ENCODE assay signal across 16 cellular contexts in genomic region chr7:245574-246295, GRCh38. TPM values are rescaled to one million over a fixed set of nuclear protein-coding genes. Genes with fewer than 3 reads are reported as not detected.
DNase-seq lines count a peak whose midpoint lies in the region; ATAC-seq, FAIRE-seq and TF ChIP-seq lines count a peak whose summit lies in the region.
"Had no signal": no experiment of that assay in that cellular context is flagged by ENCODE, and none has a peak within 500 bp of the region (broad histone marks: within the 10 kb centered on the region; RNA-seq: fewer than 3 reads in every experiment).

No MANE protein-coding gene starts in this region.

- TF ChIP-seq CTCF in HepG2 (CRISPR knock-in tag; IDR thresholded peaks at IDR 0.05) (no peak), left ventricle myocardium inferior (IDR thresholded peaks at IDR 0.05; ENCODE audit: borderline replicate concordance) (no peak)

- H3K4ac ChIP-seq in neuronal stem cell (ENCODE audit: low read length), result no peak overlapping the region

- H2BK120ac ChIP-seq in neuronal stem cell (ENCODE audit: low read depth, low read length), result no peak overlapping the region

- 97% methylated on average over 17 of the region's 36 CpGs for WGBS in HepG2 (ENCODE audit: low lambda C conversion rate)
- no CpG with 5 or more reads among the region's 36 CpGs for WGBS in neuronal stem cell (ENCODE audit: extremely low coverage in 2 of 2, insufficient read length in 2 of 2, insufficient replicate concordance in 1 of 2), 2 donors

- H3K4me3 ChIP-seq in HepG2 (replicated peaks in 1 of 3; ENCODE audit: insufficient read depth in 1 of 3, low read depth in 2 of 3, low read length in 3 of 3) (no peak overlapping the region), neuronal stem cell (ENCODE audit: low read length in 2 of 2) (no peak overlapping the region), left ventricle myocardium inferior (no peak overlapping the region)
- H3K4me3 ChIP-seq: BLaER1 had no signal

- no peak overlapping the region for H3K27ac Mint-ChIP-seq in stimulated activated naive CD8-positive, alpha-beta T cell treated with anti-CD3 and anti-CD28 coated beads, Interleukin-15, amount 100 ng/mL, for 72 hours

- DNase-seq in stimulated activated naive CD8-positive, alpha-beta T cell treated with anti-CD3 and anti-CD28 coated beads, Interleukin-15, amount 100 ng/mL, for 72 hours, result no peak
- no peak for DNase-seq in stimulated activated naive CD8-positive, alpha-beta T cell treated with anti-CD3 and anti-CD28 coated beads, Interleukin-15, Interleukin-2, amounts not matched to agents 100 U/mL and 50 U/mL, for 24 hours
- no peak for DNase-seq in HepG2 (ENCODE audit: low spot score)
- DNase-seq in neuronal stem cell (ENCODE audit: low spot score), result no peak
- no peak for DNase-seq in NCI-H2227 treated with DMSO at 0.1 percent for 48 hours (lab: John Stamatoyannopoulos, UW)
- no peak for DNase-seq in left ventricle myocardium inferior
- DNase-seq: 8988T, AML-193, DMS53, GF-D8 had no signal

- no peak overlapping the region for H2BK12ac ChIP-seq in neuronal stem cell (ENCODE audit: low read length)

- H3K4me2 ChIP-seq in HepG2 (ENCODE audit: low read depth, low read length) (no peak overlapping the region), neuronal stem cell (ENCODE audit: insufficient read depth, low read length, poor library complexity, severe bottlenecking) (no peak overlapping the region)
- H3K4me2 ChIP-seq: BLaER1 had no signal

- H3K27me3 Mint-ChIP-seq in stimulated activated naive CD8-positive, alpha-beta T cell treated with anti-CD3 and anti-CD28 coated beads, Interleukin-15, amount 100 ng/mL, for 72 hours, result no peaks in the 10 kb centered on the region

- ATAC-seq in stimulated activated naive CD8-positive, alpha-beta T cell treated with anti-CD3 and anti-CD28 coated beads, Interleukin-15, amount 100 ng/mL, for 72 hours, result peak; percentile 36
- ATAC-seq in stimulated activated naive CD8-positive, alpha-beta T cell treated with anti-CD3 and anti-CD28 coated beads, Interleukin-15, Interleukin-2, amounts not matched to agents 100 U/mL and 50 U/mL, for 24 hours, result no peak
- ATAC-seq in HepG2, result no peak; the same call in 1 of the 3 replicates
- no peak for ATAC-seq in HG02970 (IDR thresholded peaks at IDR 0.05; ENCODE audit: low FRiP score, unreplicated experiment)
- ATAC-seq: HCT116 had no signal

- H3K79me1 ChIP-seq in neuronal stem cell (ENCODE audit: low read depth, low read length), result peaks cover 2% of the 10 kb centered on the region

- CTCF ChIA-PET in HepG2 (lab: Yijun Ruan, JAX; ENCODE audit: low intra/inter-chr PET ratio, low total read pairs), result no interaction called here

- no peaks in the 10 kb centered on the region for H3K9me3 Mint-ChIP-seq in stimulated activated naive CD8-positive, alpha-beta T cell treated with anti-CD3 and anti-CD28 coated beads, Interleukin-15, amount 100 ng/mL, for 72 hours

- H3K9ac ChIP-seq in HepG2 (ENCODE audit: insufficient read depth, low read depth, low read length) (no peak overlapping the region), neuronal stem cell (ENCODE audit: low read depth, low read length, poor library complexity) (peak overlapping the region; percentile 30)
- H3K9ac ChIP-seq: BLaER1 had no signal

- H3K27me3 ChIP-seq in HepG2 (ENCODE audit: control insufficient read depth in 1 of 2, insufficient read depth in 2 of 2, low read length in 2 of 2), result no peaks in the 10 kb centered on the region
- H3K27me3 ChIP-seq in neuronal stem cell (ENCODE audit: control insufficient read depth in 3 of 3, insufficient read depth in 3 of 3, low read depth in 1 of 3, low read length in 3 of 3), result no peaks in the 10 kb centered on the region
- no peaks in the 10 kb centered on the region for H3K27me3 ChIP-seq in left ventricle myocardium inferior (ENCODE audit: low read depth)
- H3K27me3 ChIP-seq: BLaER1 had no signal

- no peak for TF ChIP-seq POLR2A in HepG2 (IDR thresholded peaks at IDR 0.05; ENCODE audit: insufficient read depth in 1 of 2, low read depth in 2 of 2, low read length in 2 of 2)

- H2AK5ac ChIP-seq in neuronal stem cell (ENCODE audit: low read depth, low read length), result peak overlapping the region; percentile 63

- intact Hi-C loops in HepG2 (cut with micrococcal nuclease; ENCODE audit: unreplicated experiment) (no loop called here), left ventricle myocardium inferior (cut with micrococcal nuclease) (no loop called here)

- no peak overlapping the region for H2BK5ac ChIP-seq in neuronal stem cell (ENCODE audit: low read length)

- no peaks in the 10 kb centered on the region for H3K4me1 ChIP-seq in HepG2 (ENCODE audit: insufficient read depth, low read length)
- H3K4me1 ChIP-seq in neuronal stem cell (ENCODE audit: control insufficient read depth in 2 of 2, insufficient read depth in 1 of 2, low read depth in 1 of 2, low read length in 2 of 2), result peaks cover 0 to 9% of the 10 kb centered on the region in 2 donors
- H3K4me1 ChIP-seq in left ventricle myocardium inferior, result peaks cover 9% of the 10 kb centered on the region

- H4K8ac ChIP-seq in neuronal stem cell (ENCODE audit: low read depth, low read length), result no peak overlapping the region

- POLR2A ChIA-PET in HepG2 (lab: Yijun Ruan, JAX), result no interaction called here

- peak overlapping the region; percentile 25 for H3K23ac ChIP-seq in neuronal stem cell (ENCODE audit: low read depth, low read length, poor library complexity)

- H3K4me3 Mint-ChIP-seq in stimulated activated naive CD8-positive, alpha-beta T cell treated with anti-CD3 and anti-CD28 coated beads, Interleukin-15, amount 100 ng/mL, for 72 hours, result no peak overlapping the region

- H3K27ac ChIP-seq in HepG2 (ENCODE audit: extremely low read length, insufficient read depth, low read length), result no peak overlapping the region
- no peak overlapping the region for H3K27ac ChIP-seq in neuronal stem cell (replicated peaks; ENCODE audit: low read length)
- no peak overlapping the region for H3K27ac ChIP-seq in left ventricle myocardium inferior (replicated peaks)
- H3K27ac ChIP-seq: BLaER1 had no signal

- no peaks in the 10 kb centered on the region for H3K4me1 Mint-ChIP-seq in stimulated activated naive CD8-positive, alpha-beta T cell treated with anti-CD3 and anti-CD28 coated beads, Interleukin-15, amount 100 ng/mL, for 72 hours

- no peaks in the 10 kb centered on the region for H3K79me2 ChIP-seq in HepG2 (ENCODE audit: insufficient read depth, low read length)

- in situ Hi-C loops in HepG2 (cut with HindIII; ENCODE audit: extremely low pct_ligation_motif_present, low pct_unique_long_range_greater_than_20kb), result no loop called here

- H3K9me3 ChIP-seq in HepG2 (ENCODE audit: low read length), result no peaks in the 10 kb centered on the region
- H3K9me3 ChIP-seq in neuronal stem cell (replicated peaks in 1 of 2; ENCODE audit: control insufficient read depth in 2 of 2, insufficient read depth in 1 of 2, low read depth in 1 of 2, low read length in 2 of 2), result peaks cover 0 to 2% of the 10 kb centered on the region in 2 donors
- H3K9me3 ChIP-seq in left ventricle myocardium inferior (replicated peaks), result no peaks in the 10 kb centered on the region
- H3K9me3 ChIP-seq: BLaER1 had no signal

- no peak for FAIRE-seq in HepG2 (lab: Jason Lieb, UNC)
- FAIRE-seq: GM19239 had no signal

- TF ChIP-seq EP300 in HepG2 (IDR thresholded peaks at IDR 0.05; ENCODE audit: low read depth in 2 of 2, low read length in 2 of 2) (no peak), HepG2 (CRISPR knock-in tag; IDR thresholded peaks at IDR 0.05; ENCODE audit: borderline replicate concordance) (no peak)

- no peaks in the 10 kb centered on the region for H4K20me1 ChIP-seq in HepG2 (ENCODE audit: insufficient read depth, low read length)

- H3K36me3 ChIP-seq in HepG2 (replicated peaks in 1 of 2; ENCODE audit: control insufficient read depth in 1 of 2, insufficient read depth in 2 of 2, low read length in 2 of 2) (peaks cover 19 to 62% of the 10 kb centered on the region in 2 experiments; a peak in 4 of 5 replicates), neuronal stem cell (replicated peaks in 1 of 2; ENCODE audit: control insufficient read depth in 2 of 2, insufficient read depth in 2 of 2, low read length in 2 of 2) (no peaks in the 10 kb centered on the region), left ventricle myocardium inferior (peaks cover 47% of the 10 kb centered on the region)

- no peak overlapping the region for H4K91ac ChIP-seq in neuronal stem cell (ENCODE audit: low read depth, low read length, poor library complexity)

- no TSS peak for BruUV-seq in HepG2 (replicated peaks; lab: Mats Ljungman, UMichigan)

- H3K14ac ChIP-seq in neuronal stem cell (ENCODE audit: low read length), result peak overlapping the region; percentile 38

- H3K18ac ChIP-seq in neuronal stem cell (ENCODE audit: low read length), result peak overlapping the region; percentile 17

- no peak overlapping the region for H2BK15ac ChIP-seq in neuronal stem cell (ENCODE audit: low read length)

- H2AFZ ChIP-seq in HepG2 (ENCODE audit: low read length), result no peak overlapping the region
- H2AFZ ChIP-seq in neuronal stem cell (ENCODE audit: low read length), result no peak overlapping the region

- TF ChIP-seq RAD21 in HepG2 (CRISPR knock-in tag; IDR thresholded peaks at IDR 0.05), result no peak

RNA-seq across cellular contexts. Expression of gene FOXL3, which starts 44.2 kb away (rescaled TPM):
- total RNA-seq in HepG2 (2016; rRNA removed; fragmentation: Illumina TruSeq; extraction: Trizol), result not detected in 2 replicates
- total RNA-seq in HepG2 (2016; cell fraction: cytosol; rRNA removed; fragmentation: Illumina TruSeq; extraction: Trizol; ENCODE audit: low read depth), result not detected in 2 replicates
- total RNA-seq in HepG2 (2016; cell fraction: insoluble cytoplasmic fraction; rRNA removed; fragmentation: Illumina TruSeq; extraction: Trizol), result not detected in 2 replicates
- not detected in 2 replicates for total RNA-seq in HepG2 (2016; cell fraction: membrane; rRNA removed; fragmentation: Illumina TruSeq; extraction: Trizol)
- not detected in 2 replicates for total RNA-seq in HepG2 (2016; cell fraction: nucleus; rRNA removed; fragmentation: Illumina TruSeq; extraction: Trizol)
- polyA plus RNA-seq in HepG2 (2011; rRNA removed), result not detected in 2 replicates
- not detected in 2 replicates for polyA plus RNA-seq in HepG2 (2011; cell fraction: cytosol; rRNA removed)
- polyA plus RNA-seq in HepG2 (2011; cell fraction: nucleus; rRNA removed), result not detected in 2 replicates
- not detected in 2 replicates for polyA plus RNA-seq in HepG2 (2012)
- polyA plus RNA-seq in HepG2 (2016; cell fraction: cytosol; fragmentation: Illumina TruSeq; extraction: Trizol; ENCODE audit: low read depth), result not detected in 2 replicates
- polyA plus RNA-seq in HepG2 (2016; cell fraction: insoluble cytoplasmic fraction; fragmentation: Illumina TruSeq; extraction: Trizol; ENCODE audit: low read depth), result not detected in 2 replicates
- polyA plus RNA-seq in HepG2 (2016; cell fraction: membrane; fragmentation: Illumina TruSeq; extraction: Trizol; ENCODE audit: low read depth), result not detected in 2 replicates
- polyA plus RNA-seq in HepG2 (2016; cell fraction: nucleus; fragmentation: Illumina TruSeq; extraction: Trizol; ENCODE audit: insufficient read depth, low read depth), result not detected in 2 replicates
- polyA minus RNA-seq in HepG2 (2011; rRNA and poly(A)+ RNA removed; ENCODE audit: low replicate concordance), result not detected in 2 replicates
- not detected in 2 replicates for polyA minus RNA-seq in HepG2 (2011; cell fraction: cytosol; rRNA and poly(A)+ RNA removed)
- polyA minus RNA-seq in HepG2 (2011; cell fraction: nucleus; rRNA and poly(A)+ RNA removed), result not detected in 2 replicates
- not detected for polyA plus RNA-seq in neuronal stem cell (2013, experiment 1 of 2)
- polyA plus RNA-seq in neuronal stem cell (2013, experiment 2 of 2), result not detected
- total RNA-seq in left ventricle myocardium inferior, result not detected
- total RNA-seq: H4, HT-29 had no signal

RNA-seq across cellular contexts. Expression of gene FAM20C, which starts 53.4 kb away (rescaled TPM):
- total RNA-seq in HepG2 (2016; rRNA removed; fragmentation: Illumina TruSeq; extraction: Trizol), result 14.5 and 19.9 TPM in 2 replicates
- 4.8 and 5.5 TPM in 2 replicates for total RNA-seq in HepG2 (2016; cell fraction: cytosol; rRNA removed; fragmentation: Illumina TruSeq; extraction: Trizol; ENCODE audit: low read depth)
- total RNA-seq in HepG2 (2016; cell fraction: insoluble cytoplasmic fraction; rRNA removed; fragmentation: Illumina TruSeq; extraction: Trizol), result 12.0 and 18.5 TPM in 2 replicates
- 11.5 and 11.6 TPM in 2 replicates for total RNA-seq in HepG2 (2016; cell fraction: membrane; rRNA removed; fragmentation: Illumina TruSeq; extraction: Trizol)
- 20.5 and 24.2 TPM in 2 replicates for total RNA-seq in HepG2 (2016; cell fraction: nucleus; rRNA removed; fragmentation: Illumina TruSeq; extraction: Trizol)
- 11.9 and 15.3 TPM in 2 replicates for polyA plus RNA-seq in HepG2 (2011; rRNA removed)
- 13.7 and 17.5 TPM in 2 replicates for polyA plus RNA-seq in HepG2 (2011; cell fraction: cytosol; rRNA removed)
- polyA plus RNA-seq in HepG2 (2011; cell fraction: nucleus; rRNA removed), result 24.6 and 26.4 TPM in 2 replicates
- 15.4 and 23.9 TPM in 2 replicates for polyA plus RNA-seq in HepG2 (2012)
- polyA plus RNA-seq in HepG2 (2016; cell fraction: cytosol; fragmentation: Illumina TruSeq; extraction: Trizol; ENCODE audit: low read depth), result 2.8 and 3.2 TPM in 2 replicates
- 18.9 and 20.0 TPM in 2 replicates for polyA plus RNA-seq in HepG2 (2016; cell fraction: insoluble cytoplasmic fraction; fragmentation: Illumina TruSeq; extraction: Trizol; ENCODE audit: low read depth)
- polyA plus RNA-seq in HepG2 (2016; cell fraction: membrane; fragmentation: Illumina TruSeq; extraction: Trizol; ENCODE audit: low read depth), result 10.0 and 10.7 TPM in 2 replicates
- polyA plus RNA-seq in HepG2 (2016; cell fraction: nucleus; fragmentation: Illumina TruSeq; extraction: Trizol; ENCODE audit: insufficient read depth, low read depth), result 38.8 and 44.3 TPM in 2 replicates
- polyA minus RNA-seq in HepG2 (2011; rRNA and poly(A)+ RNA removed; ENCODE audit: low replicate concordance), result 8.9 and 24.8 TPM in 2 replicates
- polyA minus RNA-seq in HepG2 (2011; cell fraction: cytosol; rRNA and poly(A)+ RNA removed), result 13.4 and 22.0 TPM in 2 replicates
- polyA minus RNA-seq in HepG2 (2011; cell fraction: nucleus; rRNA and poly(A)+ RNA removed), result 14.4 and 19.6 TPM in 2 replicates
- polyA plus RNA-seq in neuronal stem cell (2013, experiment 1 of 2), result 7.3 TPM
- 7.3 TPM for polyA plus RNA-seq in neuronal stem cell (2013, experiment 2 of 2)
- 22.2 TPM for total RNA-seq in left ventricle myocardium inferior
- total RNA-seq: HT-29 had no signal
